Comparison of ENCODE assay signal across 15 cellular contexts in the genomic region with DNA sequence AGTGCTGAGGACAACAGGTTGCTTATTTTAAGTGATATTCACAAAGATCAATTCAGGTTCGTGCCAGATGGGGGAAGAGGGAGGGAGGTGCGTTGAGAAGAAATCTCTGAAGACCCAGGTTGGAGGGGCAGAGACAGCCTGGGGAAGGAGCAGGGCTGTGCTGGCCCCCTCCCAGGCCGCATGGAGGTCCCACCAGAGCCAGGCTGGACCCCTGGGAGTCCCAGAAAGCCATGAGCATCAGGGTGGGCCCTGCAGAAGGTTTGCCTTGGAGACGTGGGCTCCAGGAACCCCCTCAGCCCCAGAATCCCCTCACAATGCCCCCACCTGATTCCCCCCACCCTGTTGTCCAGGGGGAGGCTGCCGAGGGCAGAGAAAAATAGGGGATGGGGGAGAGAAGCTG. TPM values are rescaled to one million over a fixed set of nuclear protein-coding genes. Genes with fewer than 3 reads are reported as not detected.
DNase-seq lines count a peak whose midpoint lies in the region; ATAC-seq, FAIRE-seq and TF ChIP-seq lines count a peak whose summit lies in the region.
"Had no signal": no experiment of that assay in that cellular context is flagged by ENCODE, and none has a peak within 500 bp of the region (broad histone marks: within the 10 kb centered on the region; RNA-seq: fewer than 3 reads in every experiment).

No MANE protein-coding gene starts in this region.

- no peaks in the 10 kb centered on the region for H3K9me3 Mint-ChIP-seq in Caco-2 (ENCODE audit: unreplicated experiment)
- H3K9me3 Mint-ChIP-seq: activated naive CD4-positive, alpha-beta T cell treated with anti-CD3 and anti-CD28 coated beads, Interleukin-2, amount 50 U/mL, for 72 hours; activated T-cell treated with anti-CD3 and anti-CD28 coated beads, Interleukin-2, amount 50 U/mL, for 4 hours; memory B cell had no signal

- no peaks in the 10 kb centered on the region for H3F3A ChIP-seq in Loucy (ENCODE audit: low read depth)

- H3K4me3 ChIP-seq in Caco-2 (ENCODE audit: low read depth, low read length) (no peak overlapping the region), Loucy (ENCODE audit: low read length, poor library complexity, severe bottlenecking) (no peak overlapping the region), kidney (ENCODE audit: low read length in 2 of 2) (no peak overlapping the region)
- H3K4me3 ChIP-seq: esophagus muscularis mucosa, GM12878 had no signal

- H3K9me2 ChIP-seq in Loucy (replicated peaks; ENCODE audit: low read depth, low read length) = no peaks in the 10 kb centered on the region

- no peaks in the 10 kb centered on the region for H4K20me1 ChIP-seq in Loucy (ENCODE audit: insufficient read depth, low read length, poor library complexity, severe bottlenecking)

- H3K27me3 ChIP-seq in Caco-2 (replicated peaks; ENCODE audit: control insufficient read depth, insufficient read depth, low read length) = no peaks in the 10 kb centered on the region
- H3K27me3 ChIP-seq in Loucy (ENCODE audit: insufficient read depth, low read length, poor library complexity, severe bottlenecking) = no peaks in the 10 kb centered on the region
- H3K27me3 ChIP-seq in foreskin keratinocyte = peaks cover 9% of the 10 kb centered on the region
- H3K27me3 ChIP-seq: brain microvascular endothelial cell, esophagus muscularis mucosa had no signal

- CTCF ChIA-PET in Caco-2 (lab: Charles Lee) = no interaction called here

- TF ChIP-seq CTCF in Caco-2 (IDR thresholded peaks at IDR 0.05; ENCODE audit: insufficient read depth in 1 of 2, low read depth in 1 of 2, low read length in 1 of 2, severe bottlenecking in 1 of 2, unreplicated experiment in 1 of 2) (no peak), Loucy (conservative IDR thresholded peaks at IDR 0.05; ENCODE audit: low read length) (no peak), kidney (IDR thresholded peaks at IDR 0.05; ENCODE audit: borderline replicate concordance, extremely low read depth, insufficient read depth) (no peak), foreskin keratinocyte (conservative IDR thresholded peaks at IDR 0.05) (no peak)

- H3K9ac ChIP-seq in Loucy (ENCODE audit: low read depth, low read length, poor library complexity, severe bottlenecking) (peak overlapping the region; percentile 50), kidney (ENCODE audit: low read length in 2 of 2) (peak overlapping the region in 1 of 2 donors; percentile 10)

- H3K4me1 ChIP-seq in Caco-2 (peaks cover 56% of the 10 kb centered on the region), Loucy (ENCODE audit: insufficient read depth, low read length, poor library complexity, severe bottlenecking) (peaks cover 31% of the 10 kb centered on the region), kidney (ENCODE audit: control insufficient read depth in 1 of 2, insufficient read depth in 1 of 2, low read depth in 1 of 2, low read length in 2 of 2) (peaks cover 4 to 15% of the 10 kb centered on the region in 2 donors), foreskin keratinocyte (no peaks in the 10 kb centered on the region)

- H3K27ac ChIP-seq in kidney (ENCODE audit: low read depth in 2 of 2, low read length in 2 of 2) (no peak overlapping the region), foreskin keratinocyte (no peak overlapping the region)
- H3K27ac ChIP-seq: brain microvascular endothelial cell, esophagus muscularis mucosa had no signal

- H3K4me1 Mint-ChIP-seq in Caco-2 (ENCODE audit: low read depth, unreplicated experiment) = peaks cover 50% of the 10 kb centered on the region

- peak overlapping the region; percentile 27 for H3K27ac Mint-ChIP-seq in Caco-2 (ENCODE audit: unreplicated experiment)
- H3K27ac Mint-ChIP-seq: memory B cell had no signal

- no peak overlapping the region for H3K4me2 ChIP-seq in Loucy (ENCODE audit: low read depth, low read length, poor library complexity, severe bottlenecking)

- H3K4me3 Mint-ChIP-seq in Caco-2 (ENCODE audit: unreplicated experiment) = no peak overlapping the region
- H3K4me3 Mint-ChIP-seq: activated T-cell treated with anti-CD3 and anti-CD28 coated beads, Interleukin-2, amount 50 U/mL, for 4 hours; memory B cell had no signal

- intact Hi-C loops in Caco-2 (cut with micrococcal nuclease; ENCODE audit: unreplicated experiment) = no loop called here
- intact Hi-C loops in kidney (cut with DNase I) = no loop called here
- intact Hi-C loops in posterior vena cava (cut with DNase I) = no loop called here

- H3K36me3 ChIP-seq in Caco-2 (ENCODE audit: control insufficient read depth, insufficient read depth, low read length) (no peaks in the 10 kb centered on the region), Loucy (ENCODE audit: insufficient read depth, low read length) (no peaks in the 10 kb centered on the region), kidney (ENCODE audit: control insufficient read depth in 1 of 2, insufficient read depth in 2 of 2, low read length in 2 of 2) (no peaks in the 10 kb centered on the region)
- H3K36me3 ChIP-seq: brain microvascular endothelial cell, esophagus muscularis mucosa had no signal

- ATAC-seq in GM21723 (IDR thresholded peaks at IDR 0.05; ENCODE audit: unreplicated experiment) (no peak), foreskin keratinocyte (no peak)

- no peaks in the 10 kb centered on the region for H3K36me3 Mint-ChIP-seq in Caco-2 (ENCODE audit: insufficient read depth, unreplicated experiment)
- H3K36me3 Mint-ChIP-seq: activated naive CD4-positive, alpha-beta T cell treated with anti-CD3 and anti-CD28 coated beads, Interleukin-2, amount 50 U/mL, for 72 hours; memory B cell had no signal

- DNase-seq in Caco-2 = no peak
- peak; percentile 36 for DNase-seq in kidney
- peak; percentile 40 for DNase-seq in posterior vena cava (ENCODE audit: low spot score)
- no peak for DNase-seq in NCI-H2171 (lab: John Stamatoyannopoulos, UW)
- no peak for DNase-seq in foreskin keratinocyte
- no peak for DNase-seq in RCC 7860 (ENCODE audit: low spot score)
- DNase-seq: activated T-cell treated with anti-CD3 and anti-CD28 coated beads, Interleukin-2, amount 50 U/mL, for 4 hours had no signal

- no peaks in the 10 kb centered on the region for H3K9me3 ChIP-seq in Caco-2
- H3K9me3 ChIP-seq in Loucy (ENCODE audit: insufficient read depth, low read depth, low read length) = no peaks in the 10 kb centered on the region
- H3K9me3 ChIP-seq in kidney (ENCODE audit: control insufficient read depth in 1 of 2, low read length in 2 of 2) = no peaks in the 10 kb centered on the region
- H3K9me3 ChIP-seq: esophagus muscularis mucosa had no signal

- no peak overlapping the region; the same call in 1 of the 2 replicates for H2AFZ ChIP-seq in Loucy (ENCODE audit: low read length)

- FAIRE-seq in kidney (lab: Jason Lieb, UNC) = no peak
- no peak for FAIRE-seq in RCC 7860 (lab: Jason Lieb, UNC)

- H3K79me2 ChIP-seq in Loucy (ENCODE audit: insufficient read depth, low read length) = no peaks in the 10 kb centered on the region

- BruUV-seq in Caco-2 (replicated peaks; lab: Mats Ljungman, UMichigan) = no TSS peak

- H3K27me3 Mint-ChIP-seq in Caco-2 (ENCODE audit: insufficient read depth, unreplicated experiment) = no peaks in the 10 kb centered on the region

- POLR2A ChIA-PET in Caco-2 (lab: Charles Lee) = no interaction called here

RNA-seq across cellular contexts. Expression of a gene that starts 47.3 kb away (rescaled TPM):
- total RNA-seq in Caco-2 (2022) (not detected in 2 replicates), kidney (not detected), posterior vena cava (not detected), foreskin keratinocyte (not detected in 2 replicates)
- polyA plus RNA-seq in kidney (ENCODE audit: insufficient read depth, low read depth, low replicate concordance) (not detected), foreskin keratinocyte (not detected in 2 replicates)
- total RNA-seq: activated naive CD4-positive, alpha-beta T cell treated with anti-CD3 and anti-CD28 coated beads, Interleukin-2, amount 50 U/mL, for 72 hours; activated T-cell treated with anti-CD3 and anti-CD28 coated beads, Interleukin-2, amount 50 U/mL, for 4 hours; dermis blood vessel endothelial cell; esophagus muscularis mucosa; GM12878 had no signal
- polyA plus RNA-seq: GM12878 had no signal

Comparison
In these comparisons a context has a peak if more than half of its experiments do, and no peak if none do; other contexts are left out.
1. DNase-seq: peak in kidney (single experiment) and posterior vena cava (single experiment); none in Caco-2 (0 of 2), NCI-H2171 (single experiment), foreskin keratinocyte (0 of 2) and RCC 7860 (single experiment).